Comparison of ENCODE assay signal across 8 cellular contexts in genomic region chr16:81480856-81481821, GRCh38. TPM values are rescaled to one million over a fixed set of nuclear protein-coding genes. Genes with fewer than 3 reads are reported as not detected.
DNase-seq lines count a peak whose midpoint lies in the region; ATAC-seq and TF ChIP-seq lines count a peak whose summit lies in the region.

No MANE protein-coding gene starts in this region.

- CTCF ChIA-PET in mammary epithelial cell (lab: Charles Lee; ENCODE audit: low non-redundant PET) = no interaction called here

- H3K9me3 Mint-ChIP-seq in CD14-positive monocyte = peaks cover 0 to 2% (median 0%) of the 10 kb centered on the region in 7 donors

- H3K36me3 Mint-ChIP-seq in CD14-positive monocyte = peaks cover 30 to 59% of the 10 kb centered on the region in 2 donors

- BruUV-seq in mammary epithelial cell (replicated peaks; lab: Mats Ljungman, UMichigan) = no TSS peak

- no peak overlapping the region for H3K4me2 ChIP-seq in mammary epithelial cell (ENCODE audit: insufficient read depth, low read depth, low read length)

- H3K27ac Mint-ChIP-seq in CD14-positive monocyte = peak overlapping the region; percentile 98 to 100 (median 99)

- H3K27ac ChIP-seq in esophagus squamous epithelium (peak overlapping the region in 3 of 4 donors; percentile 7 to 61 (median 53)), mammary epithelial cell (ENCODE audit: insufficient read depth, low read depth, low read length) (no peak overlapping the region)

- H3K27me3 ChIP-seq in esophagus squamous epithelium (no peaks in the 10 kb centered on the region), mammary epithelial cell (ENCODE audit: insufficient read depth, low read length) (no peaks in the 10 kb centered on the region)

- H4K20me1 ChIP-seq in mammary epithelial cell (ENCODE audit: insufficient read depth, low read length) = no peaks in the 10 kb centered on the region

- peaks cover 27 to 96% (median 29%) of the 10 kb centered on the region in 3 donors for H3K4me1 ChIP-seq in esophagus squamous epithelium
- peaks cover 5% of the 10 kb centered on the region for H3K4me1 ChIP-seq in mammary epithelial cell (ENCODE audit: insufficient read depth, low read length)

- H3K9me3 ChIP-seq in esophagus squamous epithelium (no peaks in the 10 kb centered on the region), mammary epithelial cell (replicated peaks; ENCODE audit: insufficient read depth, low read length) (no peaks in the 10 kb centered on the region)

- no peak overlapping the region for H3K9ac ChIP-seq in mammary epithelial cell (ENCODE audit: insufficient read depth, low read length)

- TF ChIP-seq POLR2A in esophagus squamous epithelium (IDR thresholded peaks at IDR 0.05) = peak in 1 of 4 donors; percentile 27

- no peak overlapping the region for H2AFZ ChIP-seq in mammary epithelial cell (ENCODE audit: low read depth, low read length)

- peak; percentile 87 for ATAC-seq in GM18867 (IDR thresholded peaks at IDR 0.05; ENCODE audit: unreplicated experiment)
- peak; percentile 80 for ATAC-seq in HG02943 (IDR thresholded peaks at IDR 0.05; ENCODE audit: low read depth, unreplicated experiment)

- no peak for TF ChIP-seq CTCF in CD14-positive monocyte (IDR thresholded peaks at IDR 0.05)
- TF ChIP-seq CTCF in esophagus squamous epithelium (IDR thresholded peaks at IDR 0.05) = no peak
- no peak for TF ChIP-seq CTCF in mammary epithelial cell (conservative IDR thresholded peaks at IDR 0.05 in 1 of 2, IDR thresholded peaks at IDR 0.05 in 1 of 2; ENCODE audit: extremely low read depth in 1 of 2, insufficient read depth in 1 of 2, low read depth in 1 of 2, low read length in 2 of 2)

- in situ Hi-C loops in mammary epithelial cell (cut with MboI; ENCODE audit: low sequenced_read_pairs in 2 of 2) = no loop called here

- H3K4me3 Mint-ChIP-seq in CD14-positive monocyte = peak overlapping the region; percentile 63 to 82

- peaks cover 97% of the 10 kb centered on the region for H3K4me1 Mint-ChIP-seq in CD14-positive monocyte

- DNase-seq in CD14-positive monocyte (ENCODE audit: low spot score) = peak; percentile 95
- peak; percentile 98 for DNase-seq in NOMO-1 treated with DMSO at 0.1 percent for 48 hours (lab: John Stamatoyannopoulos, UW; ENCODE audit: unreplicated experiment)
- DNase-seq in esophagus squamous epithelium (lab: John Stamatoyannopoulos, UW) = peak; percentile 38
- DNase-seq in posterior vena cava (ENCODE audit: low spot score) = peak; percentile 91
- no peak for DNase-seq in putamen (ENCODE audit: low spot score)
- DNase-seq in mammary epithelial cell = no peak

- WGBS in esophagus squamous epithelium, 2 donors = 74 to 76% methylated on average over 10 to 11 of the region's 18 CpGs
- WGBS in mammary epithelial cell (ENCODE audit: low coverage, missing lambda C conversion rate) = 97% methylated on average over 16 of the region's 18 CpGs

- dilution Hi-C loops in mammary epithelial cell (cut with HindIII; ENCODE audit: low sequenced_read_pairs) = loop anchor here (5.0 kb wide), 1 partner anchor 84 kb away; no protein-coding TSS in a partner anchor

- peaks cover 100% of the 10 kb centered on the region for H3K79me2 ChIP-seq in mammary epithelial cell (ENCODE audit: insufficient read depth, low read length)

- H3K4me3 ChIP-seq in esophagus squamous epithelium = no peak overlapping the region
- no peak overlapping the region for H3K4me3 ChIP-seq in mammary epithelial cell (replicated peaks in 1 of 3; ENCODE audit: insufficient read depth in 1 of 3, low read depth in 2 of 3, low read length in 3 of 3)

- H3K36me3 ChIP-seq in esophagus squamous epithelium = peaks cover 0 to 13% (median 0%) of the 10 kb centered on the region in 3 donors
- peaks cover under 1% of the 10 kb centered on the region for H3K36me3 ChIP-seq in mammary epithelial cell (ENCODE audit: insufficient read depth, low read length)

- intact Hi-C loops in CD14-positive monocyte (cut with micrococcal nuclease) = loop anchor here in 1 of 2 donors (5.0 kb wide), 1 partner anchor 34 kb away; no protein-coding TSS in a partner anchor
- intact Hi-C loops in esophagus squamous epithelium (cut with DNase I) = no loop called here
- intact Hi-C loops in posterior vena cava (cut with DNase I) = no loop called here
- intact Hi-C loops in mammary epithelial cell (cut with micrococcal nuclease) = no loop called here

- H3K27me3 Mint-ChIP-seq in CD14-positive monocyte (ENCODE audit: low read depth in 3 of 3) = peaks cover 0 to 5% (median 2%) of the 10 kb centered on the region in 3 donors

RNA-seq across cellular contexts. Expression of gene CMIP, which starts 36.5 kb away (rescaled TPM):
- polyA plus RNA-seq in CD14-positive monocyte (under 1 TPM; 0.85 to 0.93 TPM), mammary epithelial cell (15.7 TPM)
- total RNA-seq in esophagus squamous epithelium (10 to 100 TPM; 17.1 to 60.5 (median 39.7) TPM), posterior vena cava (10 to 100 TPM; 38.2 to 45.2 TPM), mammary epithelial cell (10 to 100 TPM; 44.5 to 98.5 TPM)
- polyA minus RNA-seq in mammary epithelial cell = 61.9 TPM

Comparison
In these comparisons a context has a peak if more than half of its experiments do, and no peak if none do; other contexts are left out.
1. DNase-seq: peak in CD14-positive monocyte (single experiment), NOMO-1 treated with DMSO at 0.1 percent for 48 hours (single experiment), esophagus squamous epithelium (single experiment) and posterior vena cava (single experiment); none in putamen (single experiment) and mammary epithelial cell (single experiment).